In genomic region chr19:46678110-46678732, GRCh38 we compare ENCODE assay signal across 10 cellular contexts. TPM values are rescaled to one million over a fixed set of nuclear protein-coding genes. Genes with fewer than 3 reads are reported as not detected.
DNase-seq lines count a peak whose midpoint lies in the region; ATAC-seq, FAIRE-seq and TF ChIP-seq lines count a peak whose summit lies in the region.
"Had no signal": no experiment of that assay in that cellular context is flagged by ENCODE, and none has a peak within 500 bp of the region (broad histone marks: within the 10 kb centered on the region; RNA-seq: fewer than 3 reads in every experiment).

No MANE protein-coding gene starts in this region.

- H3K4me1 ChIP-seq in upper lobe of right lung: no peaks in the 10 kb centered on the region
- H3K4me1 ChIP-seq: BLaER1 treated with 17β-estradiol and CSF1 and Interleukin-3, amounts not matched to agents 10 nM and 100 nM had no signal

- no peaks in the 10 kb centered on the region for H3K27me3 ChIP-seq in upper lobe of right lung
- H3K27me3 ChIP-seq: BLaER1 treated with 17β-estradiol and CSF1 and Interleukin-3, amounts not matched to agents 10 nM and 100 nM had no signal

- DNase-seq in left ventricle myocardium superior (no peak), cardiac septum (ENCODE audit: low spot score) (no peak), kidney tubule cell (ENCODE audit: low spot score) (peak; percentile 12), upper lobe of right lung (no peak), NCI-H187 (lab: John Stamatoyannopoulos, UW) (no peak), frontal cortex (ENCODE audit: low spot score in 2 of 2) (no peak)
- peak; percentile 39 for DNase-seq in activated CD8-positive, alpha-beta memory T cell treated with anti-CD3 and anti-CD28 coated beads, Interleukin-2, amount 50 U/mL, for 4 hours
- DNase-seq: NCI-H1694 had no signal

- intact Hi-C loops in left ventricle myocardium superior (cut with micrococcal nuclease) (no loop called here), cardiac septum (cut with DNase I) (no loop called here), upper lobe of right lung (cut with DNase I) (no loop called here)

- no peak overlapping the region for H3K27ac ChIP-seq in upper lobe of right lung
- H3K27ac ChIP-seq: BLaER1 treated with 17β-estradiol and CSF1 and Interleukin-3, amounts not matched to agents 10 nM and 100 nM had no signal

- no peak for FAIRE-seq in frontal cortex (lab: Jason Lieb, UNC)

- peak; percentile 40 for ATAC-seq in left ventricle myocardium superior
- ATAC-seq in upper lobe of right lung: peak; percentile 70
- ATAC-seq in HG02642 (IDR thresholded peaks at IDR 0.05; ENCODE audit: poor library complexity, unreplicated experiment): no peak

- TF ChIP-seq CTCF in upper lobe of right lung (IDR thresholded peaks at IDR 0.05): no peak

- no peaks in the 10 kb centered on the region for H3K9me3 ChIP-seq in upper lobe of right lung
- H3K9me3 ChIP-seq: BLaER1 treated with 17β-estradiol and CSF1 and Interleukin-3, amounts not matched to agents 10 nM and 100 nM had no signal

- H3K4me3 ChIP-seq in upper lobe of right lung: no peak overlapping the region
- H3K4me3 ChIP-seq: BLaER1 treated with 17β-estradiol and CSF1 and Interleukin-3, amounts not matched to agents 10 nM and 100 nM had no signal

- peaks cover 97% of the 10 kb centered on the region for H3K36me3 ChIP-seq in upper lobe of right lung

RNA-seq across cellular contexts. Expression of gene DACT3, which starts 17.2 kb away (rescaled TPM):
- 14.1 TPM for total RNA-seq in left ventricle myocardium superior
- total RNA-seq in cardiac septum: 23.8 TPM
- total RNA-seq in upper lobe of right lung: 10.0 TPM
- total RNA-seq in frontal cortex: 17.5 TPM

RNA-seq across cellular contexts. Expression of gene PRKD2, which starts 38.7 kb away (rescaled TPM):
- 9.3 TPM for total RNA-seq in left ventricle myocardium superior
- 13.3 TPM for total RNA-seq in cardiac septum
- 58.9 TPM for total RNA-seq in upper lobe of right lung
- 5.3 TPM for total RNA-seq in frontal cortex

RNA-seq across cellular contexts. Expression of gene GNG8, which starts 42.2 kb away (rescaled TPM):
- total RNA-seq in left ventricle myocardium superior (not detected), cardiac septum (not detected), upper lobe of right lung (not detected), frontal cortex (not detected)

RNA-seq across cellular contexts. Expression of gene PTGIR, which starts 53.3 kb away (rescaled TPM):
- total RNA-seq in left ventricle myocardium superior: 3.0 TPM
- 8.6 TPM for total RNA-seq in cardiac septum
- 12.6 TPM for total RNA-seq in upper lobe of right lung
- total RNA-seq in frontal cortex: not detected

Comparison
In these comparisons a context has a peak if more than half of its experiments do, and no peak if none do; other contexts are left out.
1. DNase-seq: peak in activated CD8-positive, alpha-beta memory T cell treated with anti-CD3 and anti-CD28 coated beads, Interleukin-2, amount 50 U/mL, for 4 hours (single experiment) and kidney tubule cell (single experiment); none in left ventricle myocardium superior (single experiment), cardiac septum (single experiment), upper lobe of right lung (single experiment), NCI-H187 (0 of 2) and frontal cortex (0 of 2).